In the genomic region with DNA sequence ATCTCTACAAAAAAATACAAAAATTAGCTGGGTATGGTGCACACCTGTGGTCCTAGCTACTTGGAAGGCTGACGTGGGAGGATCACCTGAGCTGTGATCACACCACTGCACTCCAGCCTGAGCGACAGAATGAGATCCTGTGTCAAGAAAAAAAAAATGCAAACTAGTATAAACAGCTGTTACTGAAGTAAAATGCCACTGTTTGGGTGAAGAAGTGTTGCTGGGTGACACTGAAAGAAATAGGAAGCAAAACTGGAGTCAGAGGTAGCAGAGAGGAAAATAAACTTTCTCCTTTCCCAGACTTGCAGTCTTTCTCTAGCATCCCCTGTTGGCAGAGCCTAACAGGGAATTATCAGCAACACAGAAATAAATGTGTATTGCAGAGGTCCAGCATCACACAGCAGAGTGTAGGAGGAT, we compare ENCODE assay signal across 15 cellular contexts.
A peak's percentile ranks its signal among the peaks of the same experiment; 100 is the strongest.
DNase-seq lines count a peak whose midpoint lies in the region; ATAC-seq and TF ChIP-seq lines count a peak whose summit lies in the region.
"Had no signal": no experiment of that assay in that cellular context is flagged by ENCODE, and none has a peak within 500 bp of the region (broad histone marks: within the 10 kb centered on the region; RNA-seq: fewer than 3 reads in every experiment).

No MANE protein-coding gene starts in this region.

- DNase-seq in activated CD4-positive, alpha-beta T cell treated with anti-CD3 and anti-CD28 coated beads, Interleukin-2, amount 10 ng/mL, durations not matched to agents 24 days and 14 days: no peak
- DNase-seq in activated CD4-positive, alpha-beta T cell treated with anti-CD3 and anti-CD28 coated beads, Interleukin-2, amount 50 U/mL, for 48 hours: no peak
- DNase-seq in LHCN-M2 (ENCODE audit: low read depth) (peak; percentile 14), chondrocyte (ENCODE audit: low spot score) (no peak), retinal pigment epithelial cell (ENCODE audit: low read depth) (no peak), HT-29 (ENCODE audit: low spot score) (no peak), epidermal melanocyte (ENCODE audit: insufficient read length, low spot score) (no peak)
- DNase-seq: ACHN; activated gamma-delta T cell treated with Interleukin-2 at 50 U/mL for 16 hours; central memory CD4-positive, alpha-beta T cell; DMS79 treated with DMSO at 0.1 percent for 48 hours; H7; SHP77 treated with DMSO at 0.1 percent for 48 hours; testis had no signal

- peak overlapping the region; percentile 5 for H3K4me3 Mint-ChIP-seq in activated CD4-positive, alpha-beta T cell treated with anti-CD3 and anti-CD28 coated beads, Interleukin-2, amount 10 ng/mL, durations not matched to agents 24 days and 14 days
- no peak overlapping the region for H3K4me3 Mint-ChIP-seq in chondrocyte (ENCODE audit: unreplicated experiment)

- peak overlapping the region; percentile 90 for H3K27ac Mint-ChIP-seq in activated CD4-positive, alpha-beta T cell treated with anti-CD3 and anti-CD28 coated beads, Interleukin-2, amount 10 ng/mL, durations not matched to agents 24 days and 14 days
- H3K27ac Mint-ChIP-seq in chondrocyte (ENCODE audit: unreplicated experiment): no peak overlapping the region

- peak; percentile 18 for TF ChIP-seq CTCF in chondrocyte (IDR thresholded peaks at IDR 0.05)
- TF ChIP-seq CTCF in retinal pigment epithelial cell (conservative IDR thresholded peaks at IDR 0.05; ENCODE audit: low read depth, low read length): peak; percentile 52

- no peak overlapping the region for H3K4me3 ChIP-seq in retinal pigment epithelial cell (ENCODE audit: low read length)
- H3K4me3 ChIP-seq: testis had no signal

- no peak for ATAC-seq in GM18519 (IDR thresholded peaks at IDR 0.05; ENCODE audit: low FRiP score, unreplicated experiment)

- intact Hi-C loops in activated CD4-positive, alpha-beta T cell treated with anti-CD3 and anti-CD28 coated beads, Interleukin-2, amount 10 ng/mL, durations not matched to agents 24 days and 14 days (cut with micrococcal nuclease): no loop called here

- H3K4me1 Mint-ChIP-seq in activated CD4-positive, alpha-beta T cell treated with anti-CD3 and anti-CD28 coated beads, Interleukin-2, amount 10 ng/mL, durations not matched to agents 24 days and 14 days: peaks cover 58% of the 10 kb centered on the region
- no peaks in the 10 kb centered on the region for H3K4me1 Mint-ChIP-seq in chondrocyte (ENCODE audit: low read depth)

- peaks cover 19% of the 10 kb centered on the region for H3K9me3 Mint-ChIP-seq in activated CD4-positive, alpha-beta T cell treated with anti-CD3 and anti-CD28 coated beads, Interleukin-2, amount 10 ng/mL, durations not matched to agents 24 days and 14 days
- no peaks in the 10 kb centered on the region for H3K9me3 Mint-ChIP-seq in chondrocyte (ENCODE audit: low read depth)

- H3K27me3 Mint-ChIP-seq in activated CD4-positive, alpha-beta T cell treated with anti-CD3 and anti-CD28 coated beads, Interleukin-2, amount 10 ng/mL, durations not matched to agents 24 days and 14 days: no peaks in the 10 kb centered on the region
- H3K27me3 Mint-ChIP-seq in chondrocyte (ENCODE audit: low read depth): peaks cover 12% of the 10 kb centered on the region

- H3K36me3 Mint-ChIP-seq in activated CD4-positive, alpha-beta T cell treated with anti-CD3 and anti-CD28 coated beads, Interleukin-2, amount 10 ng/mL, durations not matched to agents 24 days and 14 days (ENCODE audit: low read depth): peaks cover 14% of the 10 kb centered on the region
- H3K36me3 Mint-ChIP-seq in chondrocyte (ENCODE audit: low read depth): no peaks in the 10 kb centered on the region
